Comparison of ENCODE assay signal across 18 cellular contexts in genomic region chr15:35701402-35702046, GRCh38.
DNase-seq lines count a peak whose midpoint lies in the region; ATAC-seq, FAIRE-seq and TF ChIP-seq lines count a peak whose summit lies in the region.
"Had no signal": no experiment of that assay in that cellular context is flagged by ENCODE, and none has a peak within 500 bp of the region (broad histone marks: within the 10 kb centered on the region; RNA-seq: fewer than 3 reads in every experiment).

No MANE protein-coding gene starts in this region.

- FAIRE-seq in K562 (lab: Jason Lieb, UNC): no peak
- FAIRE-seq: A204.1, D721Med, H1 had no signal

- no peaks in the 10 kb centered on the region for H3K27me3 ChIP-seq in Caco-2 (replicated peaks; ENCODE audit: control insufficient read depth, insufficient read depth, low read length)
- no peaks in the 10 kb centered on the region for H3K27me3 ChIP-seq in K562 (ENCODE audit: control insufficient read depth in 2 of 2, insufficient read depth in 2 of 2, low read length in 2 of 2)
- H3K27me3 ChIP-seq: BE2C had no signal

- H3K79me2 ChIP-seq in K562 (ENCODE audit: control insufficient read depth, insufficient read depth, low read length): no peaks in the 10 kb centered on the region

- H3K36me3 Mint-ChIP-seq in Caco-2 (ENCODE audit: insufficient read depth, unreplicated experiment) (peaks cover 6% of the 10 kb centered on the region), nephron (ENCODE audit: low read depth) (no peaks in the 10 kb centered on the region)
- H3K36me3 Mint-ChIP-seq: CD4-positive, CD25-positive, alpha-beta regulatory T cell; CD8-positive, alpha-beta memory T cell had no signal

- H3K27ac ChIP-seq in HEK293 (ENCODE audit: extremely low read depth, low read depth, low read length) (no peak overlapping the region), K562 (ENCODE audit: extremely low read depth, low read depth, low read length) (no peak overlapping the region)

- H4K20me1 ChIP-seq in K562 (replicated peaks; ENCODE audit: control insufficient read depth, insufficient read depth, low read length): no peaks in the 10 kb centered on the region

- H3K4me1 ChIP-seq in Caco-2 (peaks cover 83% of the 10 kb centered on the region), HEK293 (ENCODE audit: control insufficient read depth, insufficient read depth, low read length) (peaks cover 11% of the 10 kb centered on the region), K562 (replicated peaks in 1 of 2; ENCODE audit: control insufficient read depth in 2 of 2, insufficient read depth in 2 of 2, low read length in 2 of 2) (peaks cover 0 to 13% of the 10 kb centered on the region in 2 experiments; a peak in 3 of 5 replicates)

- TF ChIP-seq CTCF in Caco-2 (IDR thresholded peaks at IDR 0.05; ENCODE audit: insufficient read depth in 1 of 2, low read depth in 1 of 2, low read length in 1 of 2, severe bottlenecking in 1 of 2, unreplicated experiment in 1 of 2) (no peak), HEK293 (tag by site-specific recombination; IDR thresholded peaks at IDR 0.05) (no peak), K562 (IDR thresholded peaks at IDR 0.05 in 2 of 3, conservative IDR thresholded peaks at IDR 0.05 in 1 of 3; ENCODE audit: insufficient read depth in 2 of 3, low read depth in 1 of 3, low read length in 3 of 3) (no peak), nephron (IDR thresholded peaks at IDR 0.05; ENCODE audit: unreplicated experiment in 3 of 3) (no peak)

- H3K4me3 Mint-ChIP-seq in Caco-2 (ENCODE audit: unreplicated experiment): no peak overlapping the region
- no peak overlapping the region for H3K4me3 Mint-ChIP-seq in nephron
- H3K4me3 Mint-ChIP-seq: CD4-positive, CD25-positive, alpha-beta regulatory T cell; CD8-positive, alpha-beta memory T cell had no signal

- 62% methylated on average over 4 of the region's 4 CpGs for WGBS in K562 (ENCODE audit: insufficient coverage, low coverage, missing lambda C conversion rate)

- H3K4me3 ChIP-seq in Caco-2 (ENCODE audit: low read depth, low read length) (no peak overlapping the region), HEK293 (ENCODE audit: low read depth, low read length) (no peak overlapping the region), K562 (no peak overlapping the region)
- H3K4me3 ChIP-seq: HAP-1 had no signal

- in situ Hi-C loops in K562 (cut with MboI): no loop called here

- CTCF ChIA-PET in Caco-2 (lab: Charles Lee) (no interaction called here), HEK293 (lab: Yijun Ruan, JAX) (no interaction called here), K562 (lab: Yijun Ruan, JAX; ENCODE audit: low intra/inter-chr PET ratio) (no interaction called here)

- no peaks in the 10 kb centered on the region for H3K9me1 ChIP-seq in K562 (ENCODE audit: control insufficient read depth, insufficient read depth, low read length)

- BruUV-seq in Caco-2 (replicated peaks; lab: Mats Ljungman, UMichigan) (no TSS peak), K562 (replicated peaks; lab: Mats Ljungman, UMichigan) (no TSS peak)

- POLR2A ChIA-PET in Caco-2 (lab: Charles Lee) (no interaction called here), HEK293 (lab: Yijun Ruan, JAX) (no interaction called here), K562 (lab: Yijun Ruan, JAX) (no interaction called here)

- intact Hi-C loops in Caco-2 (cut with micrococcal nuclease; ENCODE audit: unreplicated experiment): loop anchor here (2.0 kb wide), 1 partner anchor 19 kb away; no protein-coding TSS in a partner anchor
- intact Hi-C loops in K562 (cut with micrococcal nuclease): no loop called here

- ATAC-seq in K562: no peak

- H3K4me1 Mint-ChIP-seq in Caco-2 (ENCODE audit: low read depth, unreplicated experiment): peaks cover 52% of the 10 kb centered on the region
- peaks cover 68% of the 10 kb centered on the region for H3K4me1 Mint-ChIP-seq in nephron
- H3K4me1 Mint-ChIP-seq: CD4-positive, CD25-positive, alpha-beta regulatory T cell; CD8-positive, alpha-beta memory T cell had no signal

- no peak overlapping the region for H3K9ac ChIP-seq in K562 (ENCODE audit: insufficient read depth in 1 of 2, low read depth in 2 of 2, low read length in 2 of 2)

- H3K27ac Mint-ChIP-seq in Caco-2 (ENCODE audit: unreplicated experiment) (peak overlapping the region; percentile 96), nephron (peak overlapping the region; percentile 74 to 88 (median 82))
- H3K27ac Mint-ChIP-seq: CD4-positive, CD25-positive, alpha-beta regulatory T cell; CD8-positive, alpha-beta memory T cell had no signal

- H2AFZ ChIP-seq in K562 (ENCODE audit: low read depth, low read length): no peak overlapping the region

- H3K9me3 Mint-ChIP-seq in Caco-2 (ENCODE audit: unreplicated experiment) (no peaks in the 10 kb centered on the region), nephron (no peaks in the 10 kb centered on the region)
- H3K9me3 Mint-ChIP-seq: CD8-positive, alpha-beta memory T cell had no signal

- no peaks in the 10 kb centered on the region for H3K27me3 Mint-ChIP-seq in Caco-2 (ENCODE audit: insufficient read depth, unreplicated experiment)
- no peaks in the 10 kb centered on the region for H3K27me3 Mint-ChIP-seq in nephron (ENCODE audit: low read depth)
- H3K27me3 Mint-ChIP-seq: CD4-positive, CD25-positive, alpha-beta regulatory T cell had no signal

- no peak for TF ChIP-seq POLR2A in K562 (conservative IDR thresholded peaks at IDR 0.05)

- TF ChIP-seq EP300 in K562 (IDR thresholded peaks at IDR 0.05; ENCODE audit: low read length): no peak

- TF ChIP-seq RAD21 in K562 (CRISPR knock-in tag; conservative IDR thresholded peaks at IDR 0.05 in 1 of 2, IDR thresholded peaks at IDR 0.05 in 1 of 2): no peak

- no peak overlapping the region for H3K4me2 ChIP-seq in K562 (ENCODE audit: insufficient read depth, low read length)

- no peaks in the 10 kb centered on the region for H3K9me3 ChIP-seq in Caco-2
- no peaks in the 10 kb centered on the region for H3K9me3 ChIP-seq in HEK293 (ENCODE audit: control insufficient read depth, insufficient read depth, low read depth, low read length)
- no peaks in the 10 kb centered on the region for H3K9me3 ChIP-seq in K562 (replicated peaks; ENCODE audit: control insufficient read depth, insufficient read depth, low read depth, low read length)
- H3K9me3 ChIP-seq: BE2C, HAP-1 had no signal

- H3K36me3 ChIP-seq in Caco-2 (ENCODE audit: control insufficient read depth, insufficient read depth, low read length) (no peaks in the 10 kb centered on the region), HEK293 (ENCODE audit: control insufficient read depth in 2 of 2, insufficient read depth in 1 of 2, low read length in 2 of 2) (no peaks in the 10 kb centered on the region), K562 (ENCODE audit: control insufficient read depth, insufficient read depth, low read length) (no peaks in the 10 kb centered on the region)
- H3K36me3 ChIP-seq: BE2C, HAP-1 had no signal

- DNase-seq in Caco-2 (no peak), K562 (ENCODE audit: extremely low read depth in 1 of 4, low spot score in 3 of 4) (no peak), amygdala (lab: John Stamatoyannopoulos, UW) (no peak), NCI-H345 (lab: John Stamatoyannopoulos, UW) (no peak)
- DNase-seq: ACHN; BE2C; C1 segment of cervical spinal cord; CD4-positive, CD25-positive, alpha-beta regulatory T cell; CD8-positive, alpha-beta memory T cell; COR-L47; DMS79 treated with DMSO at 0.1 percent for 48 hours; GF-D8 had no signal

TF ChIP-seq in HEK293, 187 proteins besides CTCF, POLR2A, EP300 and RAD21 (continues in another document):
- TF ChIP-seq GFI1B (tag by site-specific recombination; IDR thresholded peaks at IDR 0.05): no peak
- peak; percentile 98 for TF ChIP-seq ZNF510 (tag by site-specific recombination; IDR thresholded peaks at IDR 0.05; ENCODE audit: insufficient replicate concordance)

TF ChIP-seq in K562, 482 proteins besides CTCF, POLR2A, EP300 and RAD21:
- TF ChIP-seq ZFP91 (CRISPR knock-in tag; IDR thresholded peaks at IDR 0.05) (no peak), CBFA2T3 (IDR thresholded peaks at IDR 0.05) (peak; percentile 44; the same call in 1 of the 2 replicates)
